In genomic region chr17:74748529-74749261, GRCh38 we compare ENCODE assay signal across 1 cellular context.
TF ChIP-seq lines count a peak whose summit lies in the region.

Gene NHERF1, plus strand, starts transcription at chr17:74748628. Its CDS starts 219 bp downstream, at chr17:74748847.

TF ChIP-seq in HepG2, 621 proteins besides CTCF, POLR2A, EP300 and RAD21 (continued from another document and continues in another):
- TF ChIP-seq YY1 (IDR thresholded peaks at IDR 0.05; ENCODE audit: insufficient read depth, insufficient replicate concordance, low read depth, low read length), result peak; percentile 77
- 0 out of 2 replicates have a peak, but pooled peaks have one; percentile 37 for TF ChIP-seq ZHX1 (CRISPR knock-in tag; IDR thresholded peaks at IDR 0.05; ENCODE audit: low read depth)
- TF ChIP-seq PTBP1 (IDR thresholded peaks at IDR 0.05; ENCODE audit: low read depth, low read length, poor library complexity, severe bottlenecking), result no peak
- TF ChIP-seq ZNF724P (CRISPR knock-in tag; IDR thresholded peaks at IDR 0.05; ENCODE audit: borderline replicate concordance), result peak; percentile 40
- TF ChIP-seq HDAC6 (IDR thresholded peaks at IDR 0.05; ENCODE audit: low read depth, low read length), result 0 out of 2 replicates have a peak, but pooled peaks have one; percentile 8
- TF ChIP-seq SP140L (CRISPR knock-in tag; IDR thresholded peaks at IDR 0.05; ENCODE audit: borderline replicate concordance), result peak; percentile 91; the same call in 1 of the 2 replicates
- TF ChIP-seq KAT7 (CRISPR knock-in tag; IDR thresholded peaks at IDR 0.05; ENCODE audit: borderline replicate concordance), result peak; percentile 73; the same call in 1 of the 2 replicates
- TF ChIP-seq ATRX (CRISPR knock-in tag; IDR thresholded peaks at IDR 0.05; ENCODE audit: borderline replicate concordance), result no peak
- TF ChIP-seq HHEX (CRISPR knock-in tag; IDR thresholded peaks at IDR 0.05), result no peak
- TF ChIP-seq FOXM1 (CRISPR knock-in tag; IDR thresholded peaks at IDR 0.05), result 0 out of 2 replicates have a peak, but pooled peaks have one; percentile 72
- no peak for TF ChIP-seq NCOA2 (CRISPR knock-in tag; IDR thresholded peaks at IDR 0.05)
- no peak for TF ChIP-seq FOXJ3 (CRISPR knock-in tag; IDR thresholded peaks at IDR 0.05; ENCODE audit: borderline replicate concordance)
- TF ChIP-seq GZF1 (CRISPR knock-in tag; IDR thresholded peaks at IDR 0.05), result 0 out of 2 replicates have a peak, but pooled peaks have one; percentile 54
- no peak for TF ChIP-seq ARID3A (IDR thresholded peaks at IDR 0.05; ENCODE audit: low read depth, low read length)
- TF ChIP-seq MYPOP (CRISPR knock-in tag; IDR thresholded peaks at IDR 0.05), result peak; percentile 83; the same call in 1 of the 2 replicates
- peak; percentile 97 for TF ChIP-seq SP4 (CRISPR knock-in tag; IDR thresholded peaks at IDR 0.05)
- no peak for TF ChIP-seq ZNF296 (CRISPR knock-in tag; conservative IDR thresholded peaks at IDR 0.05)
- peak; percentile 65; the same call in 1 of the 2 replicates for TF ChIP-seq HINFP (CRISPR knock-in tag; IDR thresholded peaks at IDR 0.05; ENCODE audit: low read depth)
- peak; percentile 92; the same call in 1 of the 2 replicates for TF ChIP-seq ZNF773 (CRISPR knock-in tag; IDR thresholded peaks at IDR 0.05; ENCODE audit: borderline replicate concordance)
- no peak for TF ChIP-seq ZBTB49 (CRISPR knock-in tag; IDR thresholded peaks at IDR 0.05; ENCODE audit: borderline replicate concordance)
- TF ChIP-seq ZFP36 (IDR thresholded peaks at IDR 0.05; ENCODE audit: borderline replicate concordance, low read depth, low read length, partially characterized antibody), result no peak
- peak; percentile 61 for TF ChIP-seq ZNF883 (CRISPR knock-in tag; IDR thresholded peaks at IDR 0.05; ENCODE audit: not compliant biosample characterization)
- TF ChIP-seq ZNF205 (CRISPR knock-in tag; IDR thresholded peaks at IDR 0.05), result peak; percentile 87
- no peak for TF ChIP-seq CEBPB (IDR thresholded peaks at IDR 0.05; ENCODE audit: borderline replicate concordance, low read depth, low read length)
- TF ChIP-seq HNF1A (IDR thresholded peaks at IDR 0.05; ENCODE audit: low read depth), result no peak
- no peak for TF ChIP-seq HNF1A (CRISPR knock-in tag; IDR thresholded peaks at IDR 0.05; ENCODE audit: borderline replicate concordance)
- peak; percentile 65 for TF ChIP-seq DMAP1 (CRISPR knock-in tag; IDR thresholded peaks at IDR 0.05)
- peak; percentile 92 for TF ChIP-seq KDM5B (CRISPR knock-in tag; IDR thresholded peaks at IDR 0.05; ENCODE audit: borderline replicate concordance)
- TF ChIP-seq HOXA9 (CRISPR knock-in tag; IDR thresholded peaks at IDR 0.05; ENCODE audit: borderline replicate concordance), result peak; percentile 92; the same call in 1 of the 2 replicates
- TF ChIP-seq ZNF720 (CRISPR knock-in tag; IDR thresholded peaks at IDR 0.05), result no peak
- TF ChIP-seq ZNF414 (CRISPR knock-in tag; IDR thresholded peaks at IDR 0.05), result peak; percentile 95
- TF ChIP-seq NCOA5 (CRISPR knock-in tag; IDR thresholded peaks at IDR 0.05), result peak; percentile 65; the same call in 1 of the 2 replicates
- TF ChIP-seq HNF4A (CRISPR knock-in tag; IDR thresholded peaks at IDR 0.05), result peak; percentile 50
- TF ChIP-seq KDM2A (CRISPR knock-in tag; IDR thresholded peaks at IDR 0.05; ENCODE audit: borderline replicate concordance, low read depth), result peak; percentile 76; the same call in 1 of the 2 replicates
- TF ChIP-seq ATF1 (CRISPR knock-in tag; IDR thresholded peaks at IDR 0.05), result no peak
- no peak for TF ChIP-seq DPF2 (CRISPR knock-in tag; IDR thresholded peaks at IDR 0.05; ENCODE audit: borderline replicate concordance, low read depth)
- TF ChIP-seq KDM4B (CRISPR knock-in tag; IDR thresholded peaks at IDR 0.05), result peak; percentile 84; the same call in 1 of the 2 replicates
- peak; percentile 92 for TF ChIP-seq ZNF256 (CRISPR knock-in tag; conservative IDR thresholded peaks at IDR 0.05)
- TF ChIP-seq ADNP (CRISPR knock-in tag; IDR thresholded peaks at IDR 0.05), result no peak
- TF ChIP-seq FLYWCH1 (CRISPR knock-in tag; IDR thresholded peaks at IDR 0.05), result no peak
- no peak; the same call in 1 of the 2 replicates for TF ChIP-seq TBX3 (IDR thresholded peaks at IDR 0.05; ENCODE audit: borderline replicate concordance)
- no peak for TF ChIP-seq ZNF7 (CRISPR knock-in tag; IDR thresholded peaks at IDR 0.05)
- TF ChIP-seq ZNF605 (CRISPR knock-in tag; IDR thresholded peaks at IDR 0.05), result peak; percentile 94
- TF ChIP-seq NONO (IDR thresholded peaks at IDR 0.05), result no peak
- TF ChIP-seq NONO (CRISPR knock-in tag; conservative IDR thresholded peaks at IDR 0.05), result peak; percentile 89
- peak; percentile 94; the same call in 1 of the 2 replicates for TF ChIP-seq ZFP90 (CRISPR knock-in tag; IDR thresholded peaks at IDR 0.05; ENCODE audit: borderline replicate concordance)
- no peak for TF ChIP-seq SIX4 (CRISPR knock-in tag; IDR thresholded peaks at IDR 0.05)
- TF ChIP-seq ZC3H4 (CRISPR knock-in tag; IDR thresholded peaks at IDR 0.05; ENCODE audit: borderline replicate concordance), result no peak
- TF ChIP-seq HIC2 (CRISPR knock-in tag; IDR thresholded peaks at IDR 0.05; ENCODE audit: low read depth), result peak; percentile 72
- TF ChIP-seq ZNF790 (CRISPR knock-in tag; IDR thresholded peaks at IDR 0.05; ENCODE audit: borderline replicate concordance), result peak; percentile 97
